In the genomic region with DNA sequence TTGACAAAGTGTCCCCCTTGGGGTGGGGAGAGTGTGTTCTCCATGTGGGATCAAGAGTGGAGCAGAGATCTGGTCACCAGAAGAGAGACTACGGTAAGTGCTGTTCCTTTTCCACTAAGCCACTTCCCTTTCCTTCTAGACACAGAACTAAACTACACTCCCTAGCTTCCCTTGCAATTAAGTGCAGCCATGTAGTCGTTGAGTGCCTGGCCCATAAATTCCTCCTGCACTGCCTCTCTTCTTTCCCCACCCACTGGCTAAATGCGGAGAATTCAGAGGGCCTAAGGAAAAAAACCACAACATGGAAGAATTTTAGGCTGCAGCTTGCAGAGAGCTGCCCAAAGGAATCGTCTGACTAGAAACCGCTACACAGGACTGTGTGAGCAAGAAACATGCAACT, we compare ENCODE assay signal across 8 cellular contexts. TPM values are rescaled to one million over a fixed set of nuclear protein-coding genes. Genes with fewer than 3 reads are reported as not detected.
DNase-seq lines count a peak whose midpoint lies in the region; ATAC-seq and TF ChIP-seq lines count a peak whose summit lies in the region.

No MANE protein-coding gene starts in this region.

- H3K4me2 ChIP-seq in SK-N-SH, result peak overlapping the region; percentile 70

- no peak for TF ChIP-seq RAD21 in SK-N-SH (IDR thresholded peaks at IDR 0.05; ENCODE audit: low read length)

- H3K9ac ChIP-seq in SK-N-SH (peak overlapping the region; percentile 94; the same call in 1 of the 2 replicates), endocrine pancreas (ENCODE audit: control insufficient read depth, insufficient read depth, low read length) (peak overlapping the region; percentile 61)

- no peak for TF ChIP-seq EP300 in SK-N-SH (IDR thresholded peaks at IDR 0.05; ENCODE audit: borderline replicate concordance in 1 of 2, low read depth in 1 of 2, low read length in 1 of 2)

- DNase-seq in SK-N-SH, result no peak
- peak; percentile 10 for DNase-seq in NOMO-1 treated with dmso at 0.1 percent for 144 hours (lab: John Stamatoyannopoulos, UW; ENCODE audit: unreplicated experiment)
- DNase-seq in skeletal muscle cell (ENCODE audit: low read depth), result no peak
- no peak for DNase-seq in epidermal melanocyte (ENCODE audit: insufficient read length, low spot score)
- DNase-seq in stimulated activated CD4-positive, alpha-beta T cell treated with anti-CD3 and anti-CD28 coated beads, Interleukin-4, amount 100 ng/mL, for 4 hours, result no peak
- DNase-seq in DMS153 treated with DMSO at 0.1 percent for 48 hours (lab: John Stamatoyannopoulos, UW; ENCODE audit: unreplicated experiment), result no peak

- H4K20me1 ChIP-seq in SK-N-SH (ENCODE audit: insufficient read depth), result peaks cover 4% of the 10 kb centered on the region; the same call in 1 of the 2 replicates

- peaks cover 60% of the 10 kb centered on the region for H3K79me2 ChIP-seq in SK-N-SH (ENCODE audit: insufficient read depth)

- H3K27ac ChIP-seq in SK-N-SH (ENCODE audit: low read depth in 2 of 2, low read length in 1 of 2), result no peak overlapping the region; a peak in 1 of 4 replicates

- no peak overlapping the region for H2AFZ ChIP-seq in SK-N-SH (ENCODE audit: low read depth)

- TF ChIP-seq CTCF in SK-N-SH (IDR thresholded peaks at IDR 0.05), result no peak

- peaks cover 16 to 27% of the 10 kb centered on the region in 2 experiments for H3K36me3 ChIP-seq in SK-N-SH (replicated peaks in 1 of 2; ENCODE audit: control insufficient read depth in 1 of 2, insufficient read depth in 2 of 2, low read length in 1 of 2)
- peaks cover 2% of the 10 kb centered on the region for H3K36me3 ChIP-seq in endocrine pancreas (ENCODE audit: control insufficient read depth, insufficient read depth, low read length)

- H3K9me3 ChIP-seq in SK-N-SH, result no peaks in the 10 kb centered on the region
- H3K9me3 ChIP-seq in endocrine pancreas (ENCODE audit: control insufficient read depth, low read length), result no peaks in the 10 kb centered on the region

- CTCF ChIA-PET in SK-N-SH (lab: Yijun Ruan, JAX), result interaction anchor here (1.7 kb wide), 1 partner anchor 90 kb away, joined by 4 read pairs; no protein-coding TSS in a partner anchor

- POLR2A ChIA-PET in SK-N-SH (lab: Yijun Ruan, JAX), result no interaction called here

- H3K4me3 ChIP-seq in SK-N-SH (ENCODE audit: low read depth in 2 of 2, low read length in 1 of 2) (peak overlapping the region; percentile 95 to 98; a peak in 3 of 4 replicates), endocrine pancreas (ENCODE audit: control insufficient read depth, insufficient read depth, low read length) (no peak overlapping the region), skeletal muscle cell (ENCODE audit: low read depth, low read length) (peak overlapping the region; percentile 96)

- H3K4me1 ChIP-seq in SK-N-SH (ENCODE audit: control insufficient read depth in 1 of 2, insufficient read depth in 2 of 2, low read depth in 1 of 2, low read length in 1 of 2) (peaks cover 12 to 28% of the 10 kb centered on the region in 2 experiments; a peak in 3 of 4 replicates), endocrine pancreas (ENCODE audit: control insufficient read depth, insufficient read depth, low read length) (peaks cover 10% of the 10 kb centered on the region)

- H3F3A ChIP-seq in SK-N-SH (replicated peaks; ENCODE audit: insufficient read depth), result no peaks in the 10 kb centered on the region

- H3K27me3 ChIP-seq in SK-N-SH (ENCODE audit: insufficient read depth) (no peaks in the 10 kb centered on the region), endocrine pancreas (ENCODE audit: control insufficient read depth, insufficient read depth, low read length) (no peaks in the 10 kb centered on the region)

- WGBS in SK-N-SH (ENCODE audit: low lambda C conversion rate), result 61% methylated on average over 5 of the region's 5 CpGs

- no peaks in the 10 kb centered on the region for H3K9me2 ChIP-seq in SK-N-SH

- ATAC-seq in SK-N-SH treated with all-trans-retinoic acid at 6 μM for 48 hours, result no peak

TF ChIP-seq in SK-N-SH, 30 proteins besides CTCF, POLR2A, EP300 and RAD21 (continues in another document):
- no peak for TF ChIP-seq NRF1 (IDR thresholded peaks at IDR 0.05; ENCODE audit: low read depth, low read length)
- no peak for TF ChIP-seq RCOR1 (IDR thresholded peaks at IDR 0.05; ENCODE audit: low read length)
- TF ChIP-seq ELF1 (IDR thresholded peaks at IDR 0.05), result no peak
- no peak for TF ChIP-seq TCF12 (IDR thresholded peaks at IDR 0.05)
- no peak for TF ChIP-seq USF2 (IDR thresholded peaks at IDR 0.05; ENCODE audit: borderline replicate concordance, low read depth, low read length)
- TF ChIP-seq PBX3 (IDR thresholded peaks at IDR 0.05), result no peak
- no peak for TF ChIP-seq NFIC (IDR thresholded peaks at IDR 0.05; ENCODE audit: borderline replicate concordance)
- TF ChIP-seq CHD2 (IDR thresholded peaks at IDR 0.05; ENCODE audit: low read length, partially characterized antibody), result no peak
- no peak for TF ChIP-seq JUND (IDR thresholded peaks at IDR 0.05)
- no peak for TF ChIP-seq FOXM1 (IDR thresholded peaks at IDR 0.05; ENCODE audit: low read depth)
- no peak for TF ChIP-seq POLR2AphosphoS5 (IDR thresholded peaks at IDR 0.05; ENCODE audit: low read depth, low read length)
- TF ChIP-seq RXRA (IDR thresholded peaks at IDR 0.05; ENCODE audit: borderline replicate concordance, low read depth), result no peak
- no peak for TF ChIP-seq MXI1 (IDR thresholded peaks at IDR 0.05; ENCODE audit: low read depth, low read length)

TF ChIP-seq in SK-N-SH treated with all-trans-retinoic acid at 6 μM for 48 hours, 23 proteins besides CTCF, POLR2A, EP300 and RAD21 (continues in another document):
- TF ChIP-seq PATZ1 (CRISPR knock-in tag; IDR thresholded peaks at IDR 0.05; ENCODE audit: borderline replicate concordance) (no peak), OSR1 (CRISPR knock-in tag; IDR thresholded peaks at IDR 0.05) (no peak), ISL1 (CRISPR knock-in tag; IDR thresholded peaks at IDR 0.05) (no peak), TCF4 (CRISPR knock-in tag; IDR thresholded peaks at IDR 0.05; ENCODE audit: borderline replicate concordance) (no peak), GLIS3 (CRISPR knock-in tag; IDR thresholded peaks at IDR 0.05) (no peak), CREB5 (CRISPR knock-in tag; IDR thresholded peaks at IDR 0.05; ENCODE audit: low read depth) (no peak), TOX (CRISPR knock-in tag; IDR thresholded peaks at IDR 0.05; ENCODE audit: borderline replicate concordance) (no peak), ESRRG (CRISPR knock-in tag; IDR thresholded peaks at IDR 0.05) (no peak), ZFP30 (CRISPR knock-in tag; IDR thresholded peaks at IDR 0.05) (no peak), SNAI2 (CRISPR knock-in tag; IDR thresholded peaks at IDR 0.05) (no peak), CSDC2 (CRISPR knock-in tag; IDR thresholded peaks at IDR 0.05) (no peak), ZNF565 (CRISPR knock-in tag; conservative IDR thresholded peaks at IDR 0.05; ENCODE audit: low read depth) (no peak)

RNA-seq across cellular contexts. Expression of gene WDR27, which starts 1.5 kb away (rescaled TPM):
- 55.6 and 58.6 TPM in 2 replicates for polyA plus RNA-seq in SK-N-SH (2012; rRNA removed)
- 11.4 and 15.7 TPM in 2 replicates for polyA plus RNA-seq in SK-N-SH (2012; cell fraction: cytosol; rRNA removed)
- polyA plus RNA-seq in SK-N-SH (2012; cell fraction: nucleus; rRNA removed), result 420 and 490 TPM in 2 replicates

RNA-seq across cellular contexts. Expression of gene C6orf120, which starts 1.6 kb away (rescaled TPM):
- 10.1 and 12.7 TPM in 2 replicates for polyA plus RNA-seq in SK-N-SH (2012; rRNA removed)
- polyA plus RNA-seq in SK-N-SH (2012; cell fraction: cytosol; rRNA removed), result 18.7 and 21.5 TPM in 2 replicates
- 5.4 and 5.7 TPM in 2 replicates for polyA plus RNA-seq in SK-N-SH (2012; cell fraction: nucleus; rRNA removed)

RNA-seq across cellular contexts. Expression of gene PHF10, which starts 24.0 kb away (rescaled TPM):
- polyA plus RNA-seq in SK-N-SH (2012; rRNA removed), result 23.5 and 25.7 TPM in 2 replicates
- polyA plus RNA-seq in SK-N-SH (2012; cell fraction: cytosol; rRNA removed), result 34.1 and 37.8 TPM in 2 replicates
- polyA plus RNA-seq in SK-N-SH (2012; cell fraction: nucleus; rRNA removed), result 22.8 and 50.2 TPM in 2 replicates

RNA-seq across cellular contexts. Expression of gene DYNLT2, which starts 51.1 kb away (rescaled TPM):
- 0.81 and 1.3 TPM in 2 replicates for polyA plus RNA-seq in SK-N-SH (2012; rRNA removed)
- 0.52 and 0.53 TPM in 2 replicates for polyA plus RNA-seq in SK-N-SH (2012; cell fraction: cytosol; rRNA removed)
- 3.5 and 3.8 TPM in 2 replicates for polyA plus RNA-seq in SK-N-SH (2012; cell fraction: nucleus; rRNA removed)

RNA-seq across cellular contexts. Expression of gene ERMARD, which starts 51.1 kb away (rescaled TPM):
- 43.2 and 51.3 TPM in 2 replicates for polyA plus RNA-seq in SK-N-SH (2012; rRNA removed)
- 19.0 and 23.5 TPM in 2 replicates for polyA plus RNA-seq in SK-N-SH (2012; cell fraction: cytosol; rRNA removed)
- polyA plus RNA-seq in SK-N-SH (2012; cell fraction: nucleus; rRNA removed), result 241 and 346 TPM in 2 replicates
